ENCODE assay signal across 28 cellular contexts in genomic region chr6:166344240-166344639, GRCh38. TPM values are rescaled to one million over a fixed set of nuclear protein-coding genes. Genes with fewer than 3 reads are reported as not detected.
DNase-seq lines count a peak whose midpoint lies in the region; ATAC-seq, FAIRE-seq and TF ChIP-seq lines count a peak whose summit lies in the region.
"Had no signal": no experiment of that assay in that cellular context is flagged by ENCODE, and none has a peak within 500 bp of the region (broad histone marks: within the 10 kb centered on the region; RNA-seq: fewer than 3 reads in every experiment).

No MANE protein-coding gene starts in this region.

- no peak for ATAC-seq in HG03196 (IDR thresholded peaks at IDR 0.05; ENCODE audit: unreplicated experiment)
- ATAC-seq: activated naive CD8-positive, alpha-beta T cell treated with anti-CD3 and anti-CD28 coated beads, Interleukin-2, amount 50 U/mL, for 24 hours; body of pancreas; heart right ventricle; left lung; naive thymus-derived CD4-positive, alpha-beta T cell; pancreas; stimulated activated effector memory CD8-positive, alpha-beta T cell treated with anti-CD3 and anti-CD28 coated beads, Interleukin-12 subunit alpha, Interleukin-12 subunit beta, amount 100 ng/mL, for 72 hours; upper lobe of right lung had no signal

- no peaks in the 10 kb centered on the region for H3K9me3 ChIP-seq in smooth muscle cell (replicated peaks; ENCODE audit: low read depth)
- H3K9me3 ChIP-seq: body of pancreas, heart right ventricle, left lung, pancreas, right atrium auricular region, upper lobe of right lung had no signal

- H3K79me2 ChIP-seq in smooth muscle cell (ENCODE audit: low read depth) = peaks cover 30% of the 10 kb centered on the region

- no peaks in the 10 kb centered on the region for H3K9me3 Mint-ChIP-seq in dendritic cell treated with granulocyte-macrophage colony-stimulating factor and Interleukin-4, amounts not matched to agents 40 ng/mL and 50 ng/mL, for 4 days
- H3K9me3 Mint-ChIP-seq: activated T-cell treated with anti-CD3 and anti-CD28 coated beads, Interleukin-2, amount 50 U/mL, for 24 hours had no signal

- TF ChIP-seq CTCF in smooth muscle cell (IDR thresholded peaks at IDR 0.05; ENCODE audit: borderline replicate concordance, insufficient read depth, poor library complexity, severe bottlenecking) = no peak

- no peaks in the 10 kb centered on the region for H3K36me3 ChIP-seq in smooth muscle cell (ENCODE audit: low read depth)
- H3K36me3 ChIP-seq: left lung, pancreas, right atrium auricular region, upper lobe of right lung had no signal

- intact Hi-C loops in dendritic cell treated with granulocyte-macrophage colony-stimulating factor and Interleukin-4, amounts not matched to agents 40 ng/mL and 50 ng/mL, for 4 days (cut with micrococcal nuclease) = no loop called here

- peak overlapping the region; percentile 90 for H3K27ac ChIP-seq in smooth muscle cell (ENCODE audit: low read depth)
- H3K27ac ChIP-seq: body of pancreas, epithelial cell of prostate, pancreas, PC-9, right atrium auricular region, upper lobe of right lung had no signal

- peak overlapping the region; percentile 97 for H3K9ac ChIP-seq in smooth muscle cell (ENCODE audit: low read depth)

- H3K27me3 ChIP-seq in smooth muscle cell (ENCODE audit: low read depth) = no peaks in the 10 kb centered on the region
- H3K27me3 ChIP-seq: body of pancreas, heart right ventricle, left lung, pancreas, right atrium auricular region, upper lobe of right lung had no signal

- no peak overlapping the region for H3K4me3 ChIP-seq in smooth muscle cell
- H3K4me3 ChIP-seq: body of pancreas, left lung, pancreas, right atrium auricular region had no signal

- peak overlapping the region; percentile 37 for H3K27ac Mint-ChIP-seq in dendritic cell treated with granulocyte-macrophage colony-stimulating factor and Interleukin-4, amounts not matched to agents 40 ng/mL and 50 ng/mL, for 4 days
- H3K27ac Mint-ChIP-seq: activated CD4-positive, alpha-beta T cell treated with anti-CD3 and anti-CD28 coated beads, Interleukin-2, amount 10 ng/mL, durations not matched to agents 7 days and 5 days; activated T-cell treated with anti-CD3 and anti-CD28 coated beads, Interleukin-2, amount 50 U/mL, for 24 hours had no signal

- H3K4me3 Mint-ChIP-seq in dendritic cell treated with granulocyte-macrophage colony-stimulating factor and Interleukin-4, amounts not matched to agents 40 ng/mL and 50 ng/mL, for 4 days = no peak overlapping the region

- no peak overlapping the region for H2AFZ ChIP-seq in smooth muscle cell (ENCODE audit: low read depth)
- H2AFZ ChIP-seq: PC-9 had no signal

- DNase-seq in RCC 7860 (ENCODE audit: low spot score) = peak; percentile 7
- DNase-seq in kidney tubule cell (ENCODE audit: low spot score) = peak; percentile 30
- DNase-seq in smooth muscle cell (lab: John Stamatoyannopoulos, UW; ENCODE audit: unreplicated experiment) = no peak
- DNase-seq in NCI-H2029 treated with DMSO at 0.1 percent for 48 hours (lab: John Stamatoyannopoulos, UW) = no peak
- DNase-seq in DMS53 treated with DMSO at 0.1 percent for 48 hours (lab: John Stamatoyannopoulos, UW; ENCODE audit: unreplicated experiment) = no peak
- DNase-seq: activated CD4-positive, alpha-beta T cell treated with anti-CD3 and anti-CD28 coated beads, Interleukin-2, amount 10 ng/mL, durations not matched to agents 7 days and 5 days; activated gamma-delta T cell treated with Interleukin-2 at 50 U/mL for 16 hours; activated naive CD8-positive, alpha-beta T cell treated with anti-CD3 and anti-CD28 coated beads, Interleukin-2, amount 50 U/mL, for 24 hours; activated T-cell treated with anti-CD3 and anti-CD28 coated beads, Interleukin-2, amount 50 U/mL, for 24 hours; body of pancreas; heart right ventricle; left lung; naive thymus-derived CD4-positive, alpha-beta T cell; pancreas; PC-9; SHP77 treated with DMSO at 0.1 percent for 48 hours; stimulated activated CD4-positive, alpha-beta T cell treated with anti-CD3 and anti-CD28 coated beads, Interleukin-12 subunit alpha, Interleukin-12 subunit beta, amount 100 ng/mL, for 4 hours; stimulated activated CD4-positive, alpha-beta T cell treated with anti-CD3 and anti-CD28 coated beads, Interleukin-4, amount 100 ng/mL, for 24 hours; substantia nigra; upper lobe of right lung had no signal

- peaks cover 36% of the 10 kb centered on the region for H3K4me1 Mint-ChIP-seq in dendritic cell treated with granulocyte-macrophage colony-stimulating factor and Interleukin-4, amounts not matched to agents 40 ng/mL and 50 ng/mL, for 4 days (ENCODE audit: low read depth)

- 41% methylated on average over 8 of the region's 8 CpGs for WGBS in smooth muscle cell (ENCODE audit: low lambda C conversion rate)

- peak overlapping the region; percentile 99 for H3K4me2 ChIP-seq in smooth muscle cell

- H4K20me1 ChIP-seq in smooth muscle cell (ENCODE audit: low read depth) = peaks cover 17% of the 10 kb centered on the region

- H3K36me3 Mint-ChIP-seq in dendritic cell treated with granulocyte-macrophage colony-stimulating factor and Interleukin-4, amounts not matched to agents 40 ng/mL and 50 ng/mL, for 4 days (ENCODE audit: low read depth) = peaks cover 12% of the 10 kb centered on the region

- FAIRE-seq in RCC 7860 (lab: Jason Lieb, UNC) = no peak
- FAIRE-seq: D721Med, GM12892, pancreas had no signal

- H3K27me3 Mint-ChIP-seq in dendritic cell treated with granulocyte-macrophage colony-stimulating factor and Interleukin-4, amounts not matched to agents 40 ng/mL and 50 ng/mL, for 4 days = no peaks in the 10 kb centered on the region
- H3K27me3 Mint-ChIP-seq: activated naive CD8-positive, alpha-beta T cell treated with anti-CD3 and anti-CD28 coated beads, Interleukin-2, amount 50 U/mL, for 24 hours; activated T-cell treated with anti-CD3 and anti-CD28 coated beads, Interleukin-2, amount 50 U/mL, for 24 hours had no signal

- H3F3A ChIP-seq in smooth muscle cell (ENCODE audit: low read depth) = no peaks in the 10 kb centered on the region

- peaks cover 20% of the 10 kb centered on the region for H3K4me1 ChIP-seq in smooth muscle cell (ENCODE audit: low read depth)

RNA-seq across cellular contexts. Expression of gene SFT2D1, which starts 1.9 kb away (rescaled TPM):
- total RNA-seq in smooth muscle cell = 50.3 and 59.9 TPM in 2 replicates
- polyA plus RNA-seq in smooth muscle cell = 81.2 and 82.3 TPM in 2 replicates

RNA-seq across cellular contexts. Expression of gene PRR18, which starts 36.0 kb away (rescaled TPM):
- 0.40 TPM in 1 of 2 replicates, not detected in the other for total RNA-seq in smooth muscle cell
- not detected in 2 replicates for polyA plus RNA-seq in smooth muscle cell
- total RNA-seq: activated CD4-positive, alpha-beta T cell treated with anti-CD3 and anti-CD28 coated beads, Interleukin-2, amount 10 ng/mL, durations not matched to agents 7 days and 5 days; body of pancreas; LHCN-M2; naive thymus-derived CD4-positive, alpha-beta T cell; PC-9; right atrium auricular region; upper lobe of right lung had no signal
- polyA plus RNA-seq: naive thymus-derived CD4-positive, alpha-beta T cell had no signal

RNA-seq across cellular contexts. Expression of gene MPC1, which starts 38.5 kb away (rescaled TPM):
- total RNA-seq in smooth muscle cell = 36.5 and 49.0 TPM in 2 replicates
- polyA plus RNA-seq in smooth muscle cell = 52.3 and 57.4 TPM in 2 replicates

Comparison
In these comparisons a context has a peak if more than half of its experiments do, and no peak if none do; other contexts are left out.
1. DNase-seq: peak in RCC 7860 (single experiment) and kidney tubule cell (single experiment); none in smooth muscle cell (single experiment), NCI-H2029 treated with DMSO at 0.1 percent for 48 hours (single experiment) and DMS53 treated with DMSO at 0.1 percent for 48 hours (single experiment).